In the genomic region with DNA sequence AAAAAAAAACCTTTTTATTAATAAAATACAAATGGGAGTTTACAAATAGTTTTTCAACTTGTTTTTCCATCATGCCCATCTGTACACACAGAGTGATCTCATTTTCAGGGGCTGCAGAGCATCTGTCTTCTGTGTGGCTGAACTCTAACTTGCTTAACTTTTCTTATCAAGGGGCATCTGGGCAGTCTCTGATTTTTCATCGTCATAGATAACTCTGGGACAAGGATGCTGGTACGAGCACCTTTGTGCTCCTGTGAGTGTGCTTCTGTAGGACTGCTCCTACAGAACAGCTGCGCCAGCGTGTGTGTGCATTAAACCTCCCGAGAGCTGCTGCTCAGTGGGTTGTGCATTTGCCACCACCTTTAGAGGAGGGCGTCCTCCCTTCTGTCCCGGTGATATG, we compare ENCODE assay signal across 18 cellular contexts. TPM values are rescaled to one million over a fixed set of nuclear protein-coding genes. Genes with fewer than 3 reads are reported as not detected.
A peak's percentile ranks its signal among the peaks of the same experiment; 100 is the strongest.
DNase-seq lines count a peak whose midpoint lies in the region; ATAC-seq lines count a peak whose summit lies in the region.
"Had no signal": no experiment of that assay in that cellular context is flagged by ENCODE, and none has a peak within 500 bp of the region (broad histone marks: within the 10 kb centered on the region; RNA-seq: fewer than 3 reads in every experiment).

No MANE protein-coding gene starts in this region.

- DNase-seq in NCI-H2171 treated with DMSO at 0.1 percent for 48 hours (lab: John Stamatoyannopoulos, UW), result peak; percentile 62
- DNase-seq in NCI-H2171 (lab: John Stamatoyannopoulos, UW), result no peak
- peak; percentile 73 for DNase-seq in DMS 273 (lab: John Stamatoyannopoulos, UW; ENCODE audit: unreplicated experiment)
- peak; percentile 45 for DNase-seq in NCI-H69 (lab: John Stamatoyannopoulos, UW)
- no peak for DNase-seq in neuronal stem cell (ENCODE audit: low spot score)
- DNase-seq in activated naive CD8-positive, alpha-beta T cell treated with anti-CD3 and anti-CD28 coated beads, Interleukin-2, amount 50 U/mL, for 24 hours, result no peak
- DNase-seq in activated CD4-positive, CD25-positive, alpha-beta regulatory T cell treated with anti-CD3 and anti-CD28 coated beads, Interleukin-2, amount 50 U/mL, for 72 hours, result no peak
- DNase-seq in NCI-H2029 treated with DMSO at 0.1 percent for 48 hours (lab: John Stamatoyannopoulos, UW), result no peak
- DNase-seq: 8988T; Calu3; CD4-positive, alpha-beta memory T cell; H7; HFFc6 had no signal

- ATAC-seq in activated naive CD8-positive, alpha-beta T cell treated with anti-CD3 and anti-CD28 coated beads, Interleukin-2, amount 50 U/mL, for 24 hours, result no peak
- ATAC-seq: GM23338, HCT116 had no signal

- H2BK5ac ChIP-seq in neuronal stem cell (ENCODE audit: low read length), result no peak overlapping the region

- H3K9me3 Mint-ChIP-seq in activated naive CD8-positive, alpha-beta T cell treated with anti-CD3 and anti-CD28 coated beads, Interleukin-2, amount 50 U/mL, for 24 hours, result no peaks in the 10 kb centered on the region
- H3K9me3 Mint-ChIP-seq: CD4-positive, alpha-beta memory T cell; GM23338; HFFc6 had no signal

- no peak overlapping the region for H4K91ac ChIP-seq in neuronal stem cell (ENCODE audit: low read depth, low read length, poor library complexity)

- H3K4me2 ChIP-seq in neuronal stem cell (ENCODE audit: insufficient read depth, low read length, poor library complexity, severe bottlenecking), result no peak overlapping the region
- H3K4me2 ChIP-seq: BLaER1, GM23338 had no signal

- peak overlapping the region; percentile 77 for H2BK15ac ChIP-seq in neuronal stem cell (ENCODE audit: low read length)

- no peak overlapping the region for H3K4me3 ChIP-seq in neuronal stem cell (ENCODE audit: low read length in 2 of 2)
- H3K4me3 ChIP-seq: BLaER1, GM23338 had no signal

- H3K27ac Mint-ChIP-seq in activated naive CD8-positive, alpha-beta T cell treated with anti-CD3 and anti-CD28 coated beads, Interleukin-2, amount 50 U/mL, for 24 hours, result no peak overlapping the region
- H3K27ac Mint-ChIP-seq: CD14-positive monocyte; CD4-positive, alpha-beta memory T cell; GM23338; HFFc6 had no signal

- no peak overlapping the region for H3K9ac ChIP-seq in neuronal stem cell (ENCODE audit: low read depth, low read length, poor library complexity)
- H3K9ac ChIP-seq: BLaER1 had no signal

- no CpG with 5 or more reads among the region's 7 CpGs for WGBS in neuronal stem cell (ENCODE audit: extremely low coverage in 2 of 2, insufficient read length in 2 of 2, insufficient replicate concordance in 1 of 2), 2 donors

- H3K27me3 Mint-ChIP-seq in activated naive CD8-positive, alpha-beta T cell treated with anti-CD3 and anti-CD28 coated beads, Interleukin-2, amount 50 U/mL, for 24 hours, result peaks cover 53% of the 10 kb centered on the region

- H3K18ac ChIP-seq in neuronal stem cell (ENCODE audit: low read length), result no peak overlapping the region

- no peak overlapping the region for H3K14ac ChIP-seq in neuronal stem cell (ENCODE audit: low read length)

- no peak overlapping the region for H4K8ac ChIP-seq in neuronal stem cell (ENCODE audit: low read depth, low read length)

- no peak overlapping the region for H3K27ac ChIP-seq in neuronal stem cell (replicated peaks; ENCODE audit: low read length)
- H3K27ac ChIP-seq: BLaER1 had no signal

- no peak overlapping the region for H3K4ac ChIP-seq in neuronal stem cell (ENCODE audit: low read length)

- H3K4me1 ChIP-seq in neuronal stem cell (ENCODE audit: control insufficient read depth in 2 of 2, insufficient read depth in 1 of 2, low read depth in 1 of 2, low read length in 2 of 2), result peaks cover 3 to 17% of the 10 kb centered on the region in 2 donors

- peaks cover 4% of the 10 kb centered on the region for H3K4me1 Mint-ChIP-seq in activated naive CD8-positive, alpha-beta T cell treated with anti-CD3 and anti-CD28 coated beads, Interleukin-2, amount 50 U/mL, for 24 hours

- H3K36me3 Mint-ChIP-seq in activated naive CD8-positive, alpha-beta T cell treated with anti-CD3 and anti-CD28 coated beads, Interleukin-2, amount 50 U/mL, for 24 hours (ENCODE audit: low read depth), result no peaks in the 10 kb centered on the region
- H3K36me3 Mint-ChIP-seq: CD4-positive, alpha-beta memory T cell had no signal

- H3K23ac ChIP-seq in neuronal stem cell (ENCODE audit: low read depth, low read length, poor library complexity), result no peak overlapping the region

- H3K9me3 ChIP-seq in neuronal stem cell (replicated peaks in 1 of 2; ENCODE audit: control insufficient read depth in 2 of 2, insufficient read depth in 1 of 2, low read depth in 1 of 2, low read length in 2 of 2), result no peaks in the 10 kb centered on the region
- H3K9me3 ChIP-seq: BLaER1 had no signal

- H2BK12ac ChIP-seq in neuronal stem cell (ENCODE audit: low read length), result no peak overlapping the region

- no peak overlapping the region for H2AK5ac ChIP-seq in neuronal stem cell (ENCODE audit: low read depth, low read length)

- peaks cover 0 to 79% (median 0%) of the 10 kb centered on the region in 3 experiments for H3K27me3 ChIP-seq in neuronal stem cell (ENCODE audit: control insufficient read depth in 3 of 3, insufficient read depth in 3 of 3, low read depth in 1 of 3, low read length in 3 of 3)

- no peaks in the 10 kb centered on the region for H3K36me3 ChIP-seq in neuronal stem cell (replicated peaks in 1 of 2; ENCODE audit: control insufficient read depth in 2 of 2, insufficient read depth in 2 of 2, low read length in 2 of 2)
- H3K36me3 ChIP-seq: BLaER1 had no signal

- H2BK120ac ChIP-seq in neuronal stem cell (ENCODE audit: low read depth, low read length), result no peak overlapping the region

- no peak overlapping the region for H3K4me3 Mint-ChIP-seq in activated naive CD8-positive, alpha-beta T cell treated with anti-CD3 and anti-CD28 coated beads, Interleukin-2, amount 50 U/mL, for 24 hours
- H3K4me3 Mint-ChIP-seq: CD4-positive, alpha-beta memory T cell; GM23338; HFFc6 had no signal

- no peak overlapping the region for H2AFZ ChIP-seq in neuronal stem cell (ENCODE audit: low read length)
- H2AFZ ChIP-seq: GM23338 had no signal

- no peaks in the 10 kb centered on the region for H3K79me1 ChIP-seq in neuronal stem cell (ENCODE audit: low read depth, low read length)

RNA-seq across cellular contexts. Expression of gene TAC4, which starts 34.6 kb away (rescaled TPM):
- polyA plus RNA-seq in neuronal stem cell (2013, experiment 1 of 2), result not detected
- polyA plus RNA-seq in neuronal stem cell (2013, experiment 2 of 2), result not detected
- polyA plus RNA-seq: AG04450; CD14-positive monocyte; CD4-positive, alpha-beta memory T cell; GM23338 had no signal

Comparison
In these comparisons a context has a peak if more than half of its experiments do, and no peak if none do; other contexts are left out.
1. DNase-seq: peak in NCI-H2171 treated with DMSO at 0.1 percent for 48 hours (single experiment), DMS 273 (single experiment) and NCI-H69 (single experiment); none in NCI-H2171 (single experiment), neuronal stem cell (single experiment), activated naive CD8-positive, alpha-beta T cell treated with anti-CD3 and anti-CD28 coated beads, Interleukin-2, amount 50 U/mL, for 24 hours (single experiment), activated CD4-positive, CD25-positive, alpha-beta regulatory T cell treated with anti-CD3 and anti-CD28 coated beads, Interleukin-2, amount 50 U/mL, for 72 hours (single experiment) and NCI-H2029 treated with DMSO at 0.1 percent for 48 hours (single experiment).